25 cellular contexts compared by ENCODE assay signal in the genomic region with DNA sequence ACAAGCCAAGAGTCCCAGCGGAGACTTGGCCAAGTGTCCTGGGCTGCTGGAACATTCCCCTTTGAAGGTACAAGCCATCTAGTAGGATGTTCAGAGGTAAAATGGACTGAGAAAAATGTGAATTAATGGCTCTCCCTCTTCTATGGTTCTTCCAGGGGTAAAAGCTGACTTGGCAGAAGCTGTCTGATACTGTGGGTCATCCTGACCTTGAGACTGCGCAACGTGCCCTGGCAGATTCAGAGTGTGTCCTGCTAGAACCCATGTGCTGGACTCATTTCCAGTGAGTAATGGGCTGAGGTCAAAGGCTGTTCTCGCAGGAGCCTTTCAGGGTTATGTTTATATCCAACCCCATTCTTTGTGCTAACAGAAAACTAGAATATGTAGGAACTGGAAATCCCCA.
"Had no signal": no experiment of that assay in that cellular context is flagged by ENCODE, and none has a peak within 500 bp of the region (broad histone marks: within the 10 kb centered on the region; RNA-seq: fewer than 3 reads in every experiment).

No MANE protein-coding gene starts in this region.

- DNase-seq: activated CD4-positive, alpha-beta T cell treated with anti-CD3 and anti-CD28 coated beads for 48 hours; activated CD4-positive, alpha-beta T cell treated with anti-CD3 and anti-CD28 coated beads, Interleukin-2, amount 50 U/mL, for 4 hours; activated CD4-positive, CD25-positive, alpha-beta regulatory T cell treated with anti-CD3 and anti-CD28 coated beads, Interleukin-2, amount 50 U/mL, for 72 hours; activated CD8-positive, alpha-beta memory T cell treated with anti-CD3 and anti-CD28 coated beads, Interleukin-2, amount 50 U/mL, for 48 hours; activated CD8-positive, alpha-beta T cell treated with anti-CD3 and anti-CD28 coated beads, Interleukin-2, amount 10 ng/mL, durations not matched to agents 7 days and 5 days; activated effector memory CD4-positive, alpha-beta T cell treated with Interleukin-2 at 50 U/mL for 16 hours; activated naive CD4-positive, alpha-beta T cell treated with Interleukin-2 at 50 U/mL for 16 hours; activated naive CD8-positive, alpha-beta T cell treated with anti-CD3 and anti-CD28 coated beads, Interleukin-2, amount 50 U/mL, for 24 hours; activated T-cell treated with anti-CD3 and anti-CD28 coated beads, Interleukin-2, amount 50 U/mL, for 1 hour; amygdala; MG63; NCI-H1105; NCI-H1436; NCI-H1694 treated with DMSO at 0.1 percent for 48 hours; NCI-H2081; PC-3; SHP77; T-helper 9 cell had no signal

- H3K36me3 Mint-ChIP-seq: activated naive CD4-positive, alpha-beta T cell treated with anti-CD3 and anti-CD28 coated beads, Interleukin-2, amount 50 U/mL, for 72 hours; brain; WTC11 had no signal

- H3K4me3 Mint-ChIP-seq: activated CD8-positive, alpha-beta T cell treated with anti-CD3 and anti-CD28 coated beads, Interleukin-2, amount 10 ng/mL, durations not matched to agents 7 days and 5 days; activated naive CD8-positive, alpha-beta T cell treated with anti-CD3 and anti-CD28 coated beads, Interleukin-2, amount 50 U/mL, for 24 hours; activated T-helper 1 cell treated with anti-CD3 and anti-CD28 coated beads, Interleukin-12 subunit alpha, Interleukin-12 subunit beta, Interleukin-2, Interleukin-4 antibody, amounts not matched to agents 30 ng/mL and 10 ng/mL and 1 ng/mL, durations not matched to agents 14 hours and 24 hours and 36 hours; brain; T-helper 1 cell treated with Interleukin-12 subunit alpha and Interleukin-12 subunit beta and Interleukin-4 antibody, amounts not matched to agents 30 μg/mL and 1 μg/mL, for 36 hours; WTC11 had no signal

- H3K27me3 ChIP-seq: MG63 had no signal

- H3K4me1 Mint-ChIP-seq: activated naive CD8-positive, alpha-beta T cell treated with anti-CD3 and anti-CD28 coated beads, Interleukin-2, amount 50 U/mL, for 24 hours had no signal

- H3K4me3 ChIP-seq: MG63 had no signal

- H3K27ac Mint-ChIP-seq: activated CD8-positive, alpha-beta T cell treated with anti-CD3 and anti-CD28 coated beads, Interleukin-2, amount 10 ng/mL, durations not matched to agents 7 days and 5 days; activated naive CD4-positive, alpha-beta T cell treated with anti-CD3 and anti-CD28 coated beads, Interleukin-2, amount 50 U/mL, for 72 hours; activated naive CD8-positive, alpha-beta T cell treated with anti-CD3 and anti-CD28 coated beads, Interleukin-2, amount 50 U/mL, for 24 hours; activated T-helper 1 cell treated with anti-CD3 and anti-CD28 coated beads, Interleukin-12 subunit alpha, Interleukin-12 subunit beta, Interleukin-2, Interleukin-4 antibody, amounts not matched to agents 30 ng/mL and 10 ng/mL and 1 ng/mL, durations not matched to agents 14 hours and 24 hours and 36 hours; brain; T-helper 1 cell treated with Interleukin-12 subunit alpha and Interleukin-12 subunit beta and Interleukin-4 antibody, amounts not matched to agents 30 μg/mL and 1 μg/mL, for 36 hours; WTC11 had no signal

- ATAC-seq: activated CD8-positive, alpha-beta T cell treated with anti-CD3 and anti-CD28 coated beads, Interleukin-2, amount 10 ng/mL, durations not matched to agents 7 days and 5 days; activated naive CD4-positive, alpha-beta T cell treated with anti-CD3 and anti-CD28 coated beads, Interleukin-2, amount 50 U/mL, for 72 hours; activated naive CD8-positive, alpha-beta T cell treated with anti-CD3 and anti-CD28 coated beads, Interleukin-2, amount 50 U/mL, for 24 hours; PC-3; WTC11 had no signal

- H3K36me3 ChIP-seq: MG63 had no signal

- FAIRE-seq: astrocyte, RCC 7860 had no signal

- H3K9me3 Mint-ChIP-seq: activated naive CD4-positive, alpha-beta T cell treated with anti-CD3 and anti-CD28 coated beads, Interleukin-2, amount 50 U/mL, for 72 hours; activated naive CD8-positive, alpha-beta T cell treated with anti-CD3 and anti-CD28 coated beads, Interleukin-2, amount 50 U/mL, for 24 hours; activated T-helper 1 cell treated with anti-CD3 and anti-CD28 coated beads, Interleukin-12 subunit alpha, Interleukin-12 subunit beta, Interleukin-2, Interleukin-4 antibody, amounts not matched to agents 30 ng/mL and 10 ng/mL and 1 ng/mL, durations not matched to agents 14 hours and 24 hours and 36 hours; T-helper 1 cell treated with Interleukin-12 subunit alpha and Interleukin-12 subunit beta and Interleukin-4 antibody, amounts not matched to agents 30 μg/mL and 1 μg/mL, for 36 hours; WTC11 had no signal

- H3K9me3 ChIP-seq: MG63 had no signal
